11 cellular contexts compared by ENCODE assay signal in genomic region chr3:18499256-18499655, GRCh38.
DNase-seq lines count a peak whose midpoint lies in the region; ATAC-seq, FAIRE-seq and TF ChIP-seq lines count a peak whose summit lies in the region.
"Had no signal": no experiment of that assay in that cellular context is flagged by ENCODE, and none has a peak within 500 bp of the region (broad histone marks: within the 10 kb centered on the region; RNA-seq: fewer than 3 reads in every experiment).

No MANE protein-coding gene starts in this region.

- ATAC-seq in HG02870 (IDR thresholded peaks at IDR 0.05; ENCODE audit: unreplicated experiment) (peak; percentile 47), T-cell (replicated peaks in 1 of 4) (peak; percentile 90 to 99 (median 98))
- ATAC-seq: HCT116 had no signal

- H3K4me2 ChIP-seq in smooth muscle cell = no peak overlapping the region

- H3K4me3 Mint-ChIP-seq in T-cell = peak overlapping the region; percentile 6 to 43 (median 21)

- peaks cover 35% of the 10 kb centered on the region for H3K36me3 Mint-ChIP-seq in T-cell

- H3K4me1 Mint-ChIP-seq in T-cell = peaks cover 44 to 49% (median 46%) of the 10 kb centered on the region in 3 donors

- H3K79me2 ChIP-seq in smooth muscle cell (ENCODE audit: low read depth) = no peaks in the 10 kb centered on the region

- H3K4me1 ChIP-seq in small intestine (ENCODE audit: control insufficient read depth in 2 of 2, insufficient read depth in 1 of 2, low read depth in 1 of 2, low read length in 1 of 2) (no peaks in the 10 kb centered on the region), smooth muscle cell (ENCODE audit: low read depth) (no peaks in the 10 kb centered on the region)

- no peak overlapping the region for H2AFZ ChIP-seq in smooth muscle cell (ENCODE audit: low read depth)

- H3F3A ChIP-seq in smooth muscle cell (ENCODE audit: low read depth) = no peaks in the 10 kb centered on the region

- H3K9me3 ChIP-seq in small intestine (ENCODE audit: control insufficient read depth, low read depth) (no peaks in the 10 kb centered on the region), smooth muscle cell (replicated peaks; ENCODE audit: low read depth) (no peaks in the 10 kb centered on the region)
- H3K9me3 ChIP-seq: tibial artery had no signal

- no peaks in the 10 kb centered on the region for H4K20me1 ChIP-seq in smooth muscle cell (ENCODE audit: low read depth)

- H3K4me3 ChIP-seq in small intestine (ENCODE audit: low read depth in 1 of 2, low read length in 2 of 2) (no peak overlapping the region), smooth muscle cell (no peak overlapping the region)
- H3K4me3 ChIP-seq: tibial artery had no signal

- CTCF ChIA-PET in T-cell (lab: Charles Lee) = no interaction called here

- H3K27ac ChIP-seq in small intestine (ENCODE audit: low read depth in 1 of 2, low read length in 1 of 2) (no peak overlapping the region), smooth muscle cell (ENCODE audit: low read depth) (no peak overlapping the region)
- H3K27ac ChIP-seq: tibial artery had no signal

- POLR2A ChIA-PET in T-cell (lab: Charles Lee) = no interaction called here

- no peaks in the 10 kb centered on the region for H3K27me3 Mint-ChIP-seq in T-cell

- WGBS in small intestine, 3 donors = 48 to 76% (median 67%) methylated on average over 2 of the region's 2 CpGs
- WGBS in smooth muscle cell (ENCODE audit: low lambda C conversion rate) = 83% methylated on average over 2 of the region's 2 CpGs

- H3K27me3 ChIP-seq in small intestine (ENCODE audit: control insufficient read depth in 2 of 2, insufficient read depth in 2 of 2, low read length in 2 of 2) (no peaks in the 10 kb centered on the region), smooth muscle cell (ENCODE audit: low read depth) (no peaks in the 10 kb centered on the region)
- H3K27me3 ChIP-seq: tibial artery had no signal

- DNase-seq in activated CD4-positive, alpha-beta T cell treated with anti-CD3 and anti-CD28 coated beads for 4 hours = peak; percentile 12 to 14
- DNase-seq in activated CD4-positive, alpha-beta T cell treated with anti-CD3 and anti-CD28 coated beads, Interleukin-2, amount 50 U/mL, for 48 hours = no peak
- DNase-seq in T-cell = peak in 30 of 34 experiments; percentile 3 to 49 (median 14)
- DNase-seq in small intestine = peak; percentile 9
- no peak for DNase-seq in GM19239 (ENCODE audit: insufficient read length, low spot score)
- no peak for DNase-seq in smooth muscle cell (lab: John Stamatoyannopoulos, UW; ENCODE audit: unreplicated experiment)
- no peak for DNase-seq in globus pallidus (ENCODE audit: low spot score)
- DNase-seq: OCI-M1, tibial artery had no signal

- H3K9ac ChIP-seq in smooth muscle cell (ENCODE audit: low read depth) = no peak overlapping the region

- peak overlapping the region; percentile 77 to 89 for H3K27ac Mint-ChIP-seq in T-cell

- H3K9me3 Mint-ChIP-seq in T-cell = no peaks in the 10 kb centered on the region

- no peak for FAIRE-seq in small intestine (lab: Jason Lieb, UNC)
- no peak for FAIRE-seq in GM19239 (lab: Jason Lieb, UNC)

- TF ChIP-seq CTCF in smooth muscle cell (IDR thresholded peaks at IDR 0.05; ENCODE audit: borderline replicate concordance, insufficient read depth, poor library complexity, severe bottlenecking) = no peak

- H3K36me3 ChIP-seq in small intestine (ENCODE audit: control insufficient read depth in 2 of 2, insufficient read depth in 2 of 2, low read length in 2 of 2) (no peaks in the 10 kb centered on the region), smooth muscle cell (ENCODE audit: low read depth) (no peaks in the 10 kb centered on the region)
- H3K36me3 ChIP-seq: tibial artery had no signal

Comparison
In these comparisons a context has a peak if more than half of its experiments do, and no peak if none do; other contexts are left out.
1. DNase-seq: peak in activated CD4-positive, alpha-beta T cell treated with anti-CD3 and anti-CD28 coated beads for 4 hours (2 of 2), T-cell (30 of 34) and small intestine (single experiment); none in activated CD4-positive, alpha-beta T cell treated with anti-CD3 and anti-CD28 coated beads, Interleukin-2, amount 50 U/mL, for 48 hours (0 of 2), GM19239 (single experiment), smooth muscle cell (single experiment) and globus pallidus (single experiment).